10 cellular contexts compared by ENCODE assay signal in the genomic region with DNA sequence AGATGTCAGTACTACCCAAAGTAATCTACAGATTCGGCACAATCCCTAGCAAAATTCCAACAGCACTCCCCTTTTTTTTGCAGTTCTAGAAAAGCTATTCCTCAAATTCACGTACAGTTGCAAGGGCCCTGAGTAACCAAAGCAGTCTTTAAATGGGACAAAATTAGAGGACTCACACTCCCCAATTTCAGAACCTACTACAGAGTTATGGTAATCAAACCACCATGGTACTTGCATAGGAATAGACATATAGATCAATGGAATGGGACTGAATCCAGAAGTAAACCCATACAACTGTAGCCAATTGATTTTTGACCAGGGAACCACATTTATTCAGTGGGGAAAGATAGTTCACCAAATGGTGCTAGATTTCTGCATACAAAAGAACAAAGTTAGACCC.
"Had no signal": no experiment of that assay in that cellular context is flagged by ENCODE, and none has a peak within 500 bp of the region (broad histone marks: within the 10 kb centered on the region; RNA-seq: fewer than 3 reads in every experiment).

No MANE protein-coding gene starts in this region.

- H3K4me3 Mint-ChIP-seq: HFFc6 had no signal

- H3K36me3 ChIP-seq: HAP-1 had no signal

- H3K9ac ChIP-seq: GM23248, KMS-11 had no signal

- H2AFZ ChIP-seq: GM23248 had no signal

- H3K4me3 ChIP-seq: GM23248, HAP-1 had no signal

- DNase-seq: GM23248, GOT3, HFFc6, IMR-90, Karpas-422, KBM-7 had no signal

- H3K27ac Mint-ChIP-seq: HFFc6 had no signal

- H3K4me1 ChIP-seq: HAP-1 had no signal

- H3K4me2 ChIP-seq: KMS-11 had no signal

- FAIRE-seq: H54, HTR-8/SVneo had no signal

- H3K27ac ChIP-seq: GM23248, KMS-11 had no signal
